1 cellular context compared by ENCODE assay signal in the genomic region with DNA sequence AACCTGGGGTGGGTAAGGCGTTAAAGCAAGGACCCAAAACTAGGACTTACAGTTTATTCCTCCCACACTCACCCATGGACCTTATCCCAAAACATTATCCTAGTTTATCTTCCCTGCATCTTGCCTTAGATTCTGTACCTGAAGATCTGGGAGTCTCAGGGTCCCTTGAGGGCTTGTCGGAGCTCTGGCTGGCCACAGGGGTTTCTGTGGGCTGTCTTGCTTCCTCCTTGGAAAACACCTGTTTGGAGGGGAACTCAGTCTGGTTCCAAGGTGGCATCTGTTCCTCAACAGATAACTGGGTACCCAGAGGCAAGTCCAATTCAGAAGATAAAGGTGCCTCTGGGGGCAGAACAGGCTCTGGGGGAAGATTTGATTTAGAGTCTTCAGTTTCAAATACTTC.
TF ChIP-seq lines count a peak whose summit lies in the region.

No MANE protein-coding gene starts in this region.

TF ChIP-seq in GM12878, 131 proteins besides CTCF, POLR2A, EP300 and RAD21 (continued from another document):
- TF ChIP-seq CUX1 (IDR thresholded peaks at IDR 0.05; ENCODE audit: insufficient replicate concordance, low read depth, low read length) (no peak), STAT1 (conservative IDR thresholded peaks at IDR 0.05) (no peak), CHD2 (IDR thresholded peaks at IDR 0.05; ENCODE audit: borderline replicate concordance, low read depth, low read length) (no peak), NFIC (IDR thresholded peaks at IDR 0.05; ENCODE audit: low read depth, low read length) (0 out of 2 replicates have a peak, but pooled peaks have one; percentile 38), CEBPB (IDR thresholded peaks at IDR 0.05; ENCODE audit: borderline replicate concordance in 1 of 2, low read depth in 2 of 2, low read length in 2 of 2) (no peak), PKNOX1 (IDR thresholded peaks at IDR 0.05) (no peak), SMARCA5 (IDR thresholded peaks at IDR 0.05) (no peak), POLR2AphosphoS5 (IDR thresholded peaks at IDR 0.05; ENCODE audit: low read length) (no peak), RB1 (IDR thresholded peaks at IDR 0.05; ENCODE audit: borderline replicate concordance) (no peak), FOS (IDR thresholded peaks at IDR 0.05; ENCODE audit: borderline replicate concordance, extremely low read depth, insufficient read length) (no peak), ZNF622 (IDR thresholded peaks at IDR 0.05) (no peak), RELB (IDR thresholded peaks at IDR 0.05; ENCODE audit: low read depth) (peak; percentile 39; the same call in 1 of the 2 replicates), GATAD2B (conservative IDR thresholded peaks at IDR 0.05; ENCODE audit: low read depth) (no peak), RELA (IDR thresholded peaks at IDR 0.05; ENCODE audit: borderline replicate concordance, partially characterized antibody) (peak; percentile 50), SKIL (IDR thresholded peaks at IDR 0.05; ENCODE audit: low read depth, poor library complexity, severe bottlenecking) (no peak), SRF (IDR thresholded peaks at IDR 0.05; ENCODE audit: low read depth in 2 of 2, low read length in 2 of 2) (no peak), MEF2B (IDR thresholded peaks at IDR 0.05; ENCODE audit: partially characterized antibody, poor library complexity, severe bottlenecking) (peak; percentile 59), RUNX3 (IDR thresholded peaks at IDR 0.05; ENCODE audit: low read length) (peak; percentile 74), ZBED1 (IDR thresholded peaks at IDR 0.05; ENCODE audit: borderline replicate concordance) (no peak), IRF4 (IDR thresholded peaks at IDR 0.05; ENCODE audit: low read depth, low read length) (no peak), IKZF1 (conservative IDR thresholded peaks at IDR 0.05) (peak; percentile 62), E2F8 (IDR thresholded peaks at IDR 0.05; ENCODE audit: low read depth, partially characterized antibody) (no peak)
- TF ChIP-seq, protein P1, sequence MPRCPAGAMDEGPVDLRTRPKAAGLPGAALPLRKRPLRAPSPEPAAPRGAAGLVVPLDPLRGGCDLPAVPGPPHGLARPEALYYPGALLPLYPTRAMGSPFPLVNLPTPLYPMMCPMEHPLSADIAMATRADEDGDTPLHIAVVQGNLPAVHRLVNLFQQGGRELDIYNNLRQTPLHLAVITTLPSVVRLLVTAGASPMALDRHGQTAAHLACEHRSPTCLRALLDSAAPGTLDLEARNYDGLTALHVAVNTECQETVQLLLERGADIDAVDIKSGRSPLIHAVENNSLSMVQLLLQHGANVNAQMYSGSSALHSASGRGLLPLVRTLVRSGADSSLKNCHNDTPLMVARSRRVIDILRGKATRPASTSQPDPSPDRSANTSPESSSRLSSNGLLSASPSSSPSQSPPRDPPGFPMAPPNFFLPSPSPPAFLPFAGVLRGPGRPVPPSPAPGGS (IDR thresholded peaks at IDR 0.05; ENCODE audit: borderline replicate concordance, insufficient read depth, low read depth, low read length, poor library complexity, severe bottlenecking): no peak
- TF ChIP-seq, protein P2, sequence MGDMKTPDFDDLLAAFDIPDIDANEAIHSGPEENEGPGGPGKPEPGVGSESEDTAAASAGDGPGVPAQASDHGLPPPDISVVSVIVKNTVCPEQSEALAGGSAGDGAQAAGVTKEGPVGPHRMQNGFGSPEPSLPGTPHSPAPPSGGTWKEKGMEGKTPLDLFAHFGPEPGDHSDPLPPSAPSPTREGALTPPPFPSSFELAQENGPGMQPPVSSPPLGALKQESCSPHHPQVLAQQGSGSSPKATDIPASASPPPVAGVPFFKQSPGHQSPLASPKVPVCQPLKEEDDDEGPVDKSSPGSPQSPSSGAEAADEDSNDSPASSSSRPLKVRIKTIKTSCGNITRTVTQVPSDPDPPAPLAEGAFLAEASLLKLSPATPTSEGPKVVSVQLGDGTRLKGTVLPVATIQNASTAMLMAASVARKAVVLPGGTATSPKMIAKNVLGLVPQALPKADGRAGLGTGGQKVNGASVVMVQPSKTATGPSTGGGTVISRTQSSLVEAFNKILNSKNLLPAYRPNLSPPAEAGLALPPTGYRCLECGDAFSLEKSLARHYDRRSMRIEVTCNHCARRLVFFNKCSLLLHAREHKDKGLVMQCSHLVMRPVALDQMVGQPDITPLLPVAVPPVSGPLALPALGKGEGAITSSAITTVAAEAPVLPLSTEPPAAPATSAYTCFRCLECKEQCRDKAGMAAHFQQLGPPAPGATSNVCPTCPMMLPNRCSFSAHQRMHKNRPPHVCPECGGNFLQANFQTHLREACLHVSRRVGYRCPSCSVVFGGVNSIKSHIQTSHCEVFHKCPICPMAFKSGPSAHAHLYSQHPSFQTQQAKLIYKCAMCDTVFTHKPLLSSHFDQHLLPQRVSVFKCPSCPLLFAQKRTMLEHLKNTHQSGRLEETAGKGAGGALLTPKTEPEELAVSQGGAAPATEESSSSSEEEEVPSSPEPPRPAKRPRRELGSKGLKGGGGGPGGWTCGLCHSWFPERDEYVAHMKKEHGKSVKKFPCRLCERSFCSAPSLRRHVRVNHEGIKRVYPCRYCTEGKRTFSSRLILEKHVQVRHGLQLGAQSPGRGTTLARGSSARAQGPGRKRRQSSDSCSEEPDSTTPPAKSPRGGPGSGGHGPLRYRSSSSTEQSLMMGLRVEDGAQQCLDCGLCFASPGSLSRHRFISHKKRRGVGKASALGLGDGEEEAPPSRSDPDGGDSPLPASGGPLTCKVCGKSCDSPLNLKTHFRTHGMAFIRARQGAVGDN (IDR thresholded peaks at IDR 0.05): no peak
- TF ChIP-seq, protein P3, sequence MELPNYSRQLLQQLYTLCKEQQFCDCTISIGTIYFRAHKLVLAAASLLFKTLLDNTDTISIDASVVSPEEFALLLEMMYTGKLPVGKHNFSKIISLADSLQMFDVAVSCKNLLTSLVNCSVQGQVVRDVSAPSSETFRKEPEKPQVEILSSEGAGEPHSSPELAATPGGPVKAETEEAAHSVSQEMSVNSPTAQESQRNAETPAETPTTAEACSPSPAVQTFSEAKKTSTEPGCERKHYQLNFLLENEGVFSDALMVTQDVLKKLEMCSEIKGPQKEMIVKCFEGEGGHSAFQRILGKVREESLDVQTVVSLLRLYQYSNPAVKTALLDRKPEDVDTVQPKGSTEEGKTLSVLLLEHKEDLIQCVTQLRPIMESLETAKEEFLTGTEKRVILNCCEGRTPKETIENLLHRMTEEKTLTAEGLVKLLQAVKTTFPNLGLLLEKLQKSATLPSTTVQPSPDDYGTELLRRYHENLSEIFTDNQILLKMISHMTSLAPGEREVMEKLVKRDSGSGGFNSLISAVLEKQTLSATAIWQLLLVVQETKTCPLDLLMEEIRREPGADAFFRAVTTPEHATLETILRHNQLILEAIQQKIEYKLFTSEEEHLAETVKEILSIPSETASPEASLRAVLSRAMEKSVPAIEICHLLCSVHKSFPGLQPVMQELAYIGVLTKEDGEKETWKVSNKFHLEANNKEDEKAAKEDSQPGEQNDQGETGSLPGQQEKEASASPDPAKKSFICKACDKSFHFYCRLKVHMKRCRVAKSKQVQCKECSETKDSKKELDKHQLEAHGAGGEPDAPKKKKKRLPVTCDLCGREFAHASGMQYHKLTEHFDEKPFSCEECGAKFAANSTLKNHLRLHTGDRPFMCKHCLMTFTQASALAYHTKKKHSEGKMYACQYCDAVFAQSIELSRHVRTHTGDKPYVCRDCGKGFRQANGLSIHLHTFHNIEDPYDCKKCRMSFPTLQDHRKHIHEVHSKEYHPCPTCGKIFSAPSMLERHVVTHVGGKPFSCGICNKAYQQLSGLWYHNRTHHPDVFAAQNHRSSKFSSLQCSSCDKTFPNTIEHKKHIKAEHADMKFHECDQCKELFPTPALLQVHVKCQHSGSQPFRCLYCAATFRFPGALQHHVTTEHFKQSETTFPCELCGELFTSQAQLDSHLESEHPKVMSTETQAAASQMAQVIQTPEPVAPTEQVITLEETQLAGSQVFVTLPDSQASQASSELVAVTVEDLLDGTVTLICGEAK (IDR thresholded peaks at IDR 0.05; ENCODE audit: borderline replicate concordance): no peak
